11 cellular contexts compared by ENCODE assay signal in the genomic region with DNA sequence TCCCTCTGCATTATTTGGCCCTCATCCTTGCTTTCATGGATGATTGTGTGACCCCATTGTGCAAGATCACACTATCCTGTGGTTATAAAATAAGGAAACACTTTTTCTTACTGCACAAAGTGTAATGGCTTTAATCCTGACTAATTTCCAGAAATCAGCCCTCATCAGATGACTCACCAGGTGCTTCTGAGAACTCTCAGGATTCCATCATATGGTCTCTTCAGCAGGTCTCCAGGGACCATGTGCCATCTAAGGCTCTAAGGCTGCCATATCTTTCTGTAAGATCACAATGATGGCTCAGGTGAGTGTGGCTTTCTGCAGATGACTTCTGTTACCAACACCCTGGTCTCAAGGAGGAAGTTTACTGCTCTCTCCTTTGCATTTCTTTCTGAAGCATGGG. TPM values are rescaled to one million over a fixed set of nuclear protein-coding genes. Genes with fewer than 3 reads are reported as not detected.
DNase-seq lines count a peak whose midpoint lies in the region; ATAC-seq lines count a peak whose summit lies in the region.
"Had no signal": no experiment of that assay in that cellular context is flagged by ENCODE, and none has a peak within 500 bp of the region (broad histone marks: within the 10 kb centered on the region; RNA-seq: fewer than 3 reads in every experiment).

No MANE protein-coding gene starts in this region.

- DNase-seq in activated T-cell treated with anti-CD3 and anti-CD28 coated beads, Interleukin-2, amount 50 U/mL, for 4 hours: no peak
- no peak for DNase-seq in activated T-cell treated with anti-CD3 and anti-CD28 coated beads for 4 hours
- DNase-seq in LHCN-M2 (ENCODE audit: low read depth): peak; percentile 28
- DNase-seq in iPS-NIHi7 (ENCODE audit: extremely low spot score): no peak
- no peak for DNase-seq in SW480 (ENCODE audit: low spot score)
- DNase-seq in cerebellum (ENCODE audit: low spot score): no peak
- DNase-seq: NCI-H1694 had no signal

- no peak overlapping the region for H3K4me3 Mint-ChIP-seq in activated T-cell treated with anti-CD3 and anti-CD28 coated beads, Interleukin-2, amount 50 U/mL, for 4 hours
- H3K4me3 Mint-ChIP-seq in stimulated activated memory B cell treated with anti-CD40 and anti-IgM and Interleukin-4, amounts not matched to agents 10 μg/mL and 1 μg/mL and 100 μg/mL, for 72 hours: no peak overlapping the region
- H3K4me3 Mint-ChIP-seq: central memory CD8-positive, alpha-beta T cell; stimulated activated naive CD8-positive, alpha-beta T cell treated with anti-CD3 and anti-CD28 coated beads, Interleukin-15, Interleukin-2, amounts not matched to agents 100 ng/mL and 50 ng/mL, for 24 hours had no signal

- no peaks in the 10 kb centered on the region for H3K9me3 Mint-ChIP-seq in activated T-cell treated with anti-CD3 and anti-CD28 coated beads, Interleukin-2, amount 50 U/mL, for 4 hours
- peaks cover 2% of the 10 kb centered on the region for H3K9me3 Mint-ChIP-seq in stimulated activated memory B cell treated with anti-CD40 and anti-IgM and Interleukin-4, amounts not matched to agents 10 μg/mL and 1 μg/mL and 100 μg/mL, for 72 hours
- H3K9me3 Mint-ChIP-seq: central memory CD8-positive, alpha-beta T cell; stimulated activated naive CD8-positive, alpha-beta T cell treated with anti-CD3 and anti-CD28 coated beads, Interleukin-15, Interleukin-2, amounts not matched to agents 100 ng/mL and 50 ng/mL, for 24 hours had no signal

- peaks cover 5% of the 10 kb centered on the region for H3K27me3 Mint-ChIP-seq in activated T-cell treated with anti-CD3 and anti-CD28 coated beads, Interleukin-2, amount 50 U/mL, for 4 hours (ENCODE audit: low read depth)
- H3K27me3 Mint-ChIP-seq in stimulated activated memory B cell treated with anti-CD40 and anti-IgM and Interleukin-4, amounts not matched to agents 10 μg/mL and 1 μg/mL and 100 μg/mL, for 72 hours: no peaks in the 10 kb centered on the region

- no peaks in the 10 kb centered on the region for H3K36me3 Mint-ChIP-seq in activated T-cell treated with anti-CD3 and anti-CD28 coated beads, Interleukin-2, amount 50 U/mL, for 4 hours (ENCODE audit: insufficient read depth)
- no peaks in the 10 kb centered on the region for H3K36me3 Mint-ChIP-seq in stimulated activated memory B cell treated with anti-CD40 and anti-IgM and Interleukin-4, amounts not matched to agents 10 μg/mL and 1 μg/mL and 100 μg/mL, for 72 hours

- peak; percentile 25 to 43 for ATAC-seq in activated T-cell treated with anti-CD3 and anti-CD28 coated beads, Interleukin-2, amount 50 U/mL, for 4 hours
- peak; percentile 95 for ATAC-seq in HG02678 (IDR thresholded peaks at IDR 0.05; ENCODE audit: unreplicated experiment)
- peak; percentile 91 for ATAC-seq in stimulated activated memory B cell treated with anti-CD40 and anti-IgM and Interleukin-4, amounts not matched to agents 10 μg/mL and 1 μg/mL and 100 μg/mL, for 72 hours

- H3K4me1 Mint-ChIP-seq in activated T-cell treated with anti-CD3 and anti-CD28 coated beads, Interleukin-2, amount 50 U/mL, for 4 hours (ENCODE audit: low read depth): no peaks in the 10 kb centered on the region
- peaks cover 7% of the 10 kb centered on the region for H3K4me1 Mint-ChIP-seq in stimulated activated memory B cell treated with anti-CD40 and anti-IgM and Interleukin-4, amounts not matched to agents 10 μg/mL and 1 μg/mL and 100 μg/mL, for 72 hours
- H3K4me1 Mint-ChIP-seq: central memory CD8-positive, alpha-beta T cell had no signal

- no peak overlapping the region for H3K27ac Mint-ChIP-seq in stimulated activated memory B cell treated with anti-CD40 and anti-IgM and Interleukin-4, amounts not matched to agents 10 μg/mL and 1 μg/mL and 100 μg/mL, for 72 hours
- H3K27ac Mint-ChIP-seq: stimulated activated naive CD8-positive, alpha-beta T cell treated with anti-CD3 and anti-CD28 coated beads, Interleukin-15, Interleukin-2, amounts not matched to agents 100 ng/mL and 50 ng/mL, for 24 hours had no signal

RNA-seq across cellular contexts. Expression of a gene that starts 27.3 kb away (rescaled TPM):
- total RNA-seq in activated T-cell treated with anti-CD3 and anti-CD28 coated beads, Interleukin-2, amount 50 U/mL, for 4 hours: 1 to 10 TPM; 5.1 to 7.4 (median 7.3) TPM
- total RNA-seq in LHCN-M2 (2014; rRNA removed): 11.8 and 14.2 TPM in 2 replicates
- 3.0 TPM for polyA plus RNA-seq in LHCN-M2 (2012)
- total RNA-seq in cerebellum: 63.8 TPM

Comparison
In these comparisons a context has a peak if more than half of its experiments do, and no peak if none do; other contexts are left out.
1. ATAC-seq: peak in every context shown above with its lines; median percentile 95 in HG02678; 91 in stimulated activated memory B cell treated with anti-CD40 and anti-IgM and Interleukin-4, amounts not matched to agents 10 μg/mL and 1 μg/mL and 100 μg/mL, for 72 hours; 34 in activated T-cell treated with anti-CD3 and anti-CD28 coated beads, Interleukin-2, amount 50 U/mL, for 4 hours.